ENCODE assay signal across 8 cellular contexts in the genomic region with DNA sequence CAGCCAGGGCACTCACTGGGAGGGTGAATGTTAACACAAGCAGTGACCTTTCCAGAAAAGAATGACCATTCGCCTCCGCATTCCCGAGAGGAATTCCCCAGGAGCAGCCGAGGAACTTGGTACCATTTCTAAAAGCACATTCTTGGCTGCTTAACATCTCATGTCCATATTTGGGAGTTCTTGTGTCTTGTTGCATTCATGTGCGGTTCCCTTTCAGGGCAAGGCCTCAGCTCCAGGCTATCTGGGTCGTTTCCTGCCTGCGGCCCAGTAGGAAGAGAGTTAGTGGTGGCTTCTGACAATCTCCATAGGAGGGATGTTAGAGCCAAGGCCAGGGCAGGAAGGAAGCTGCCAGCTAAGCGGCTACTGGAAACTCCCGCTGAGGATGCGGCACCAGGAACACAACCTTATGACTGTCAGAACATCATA. TPM values are rescaled to one million over a fixed set of nuclear protein-coding genes. Genes with fewer than 3 reads are reported as not detected.
DNase-seq lines count a peak whose midpoint lies in the region; ATAC-seq and TF ChIP-seq lines count a peak whose summit lies in the region.

No MANE protein-coding gene starts in this region.

- peaks cover 31% of the 10 kb centered on the region for H3K4me1 Mint-ChIP-seq in osteocyte (ENCODE audit: unreplicated experiment)
- peaks cover 23% of the 10 kb centered on the region for H3K4me1 Mint-ChIP-seq in activated CD4-positive, alpha-beta T cell treated with anti-CD3 and anti-CD28 coated beads, Interleukin-2, amount 10 ng/mL, durations not matched to agents 24 days and 14 days
- H3K4me1 Mint-ChIP-seq in activated CD8-positive, alpha-beta T cell treated with anti-CD3 and anti-CD28 coated beads, Interleukin-2, amount 10 ng/mL, durations not matched to agents 7 days and 5 days (ENCODE audit: low read depth) = peaks cover 42% of the 10 kb centered on the region

- no peak for ATAC-seq in HG03159 (IDR thresholded peaks at IDR 0.05; ENCODE audit: unreplicated experiment)
- no peak for ATAC-seq in activated CD8-positive, alpha-beta T cell treated with anti-CD3 and anti-CD28 coated beads, Interleukin-2, amount 10 ng/mL, durations not matched to agents 7 days and 5 days

- peak overlapping the region; percentile 81 for H3K27ac Mint-ChIP-seq in osteocyte (ENCODE audit: unreplicated experiment)
- no peak overlapping the region for H3K27ac Mint-ChIP-seq in activated CD4-positive, alpha-beta T cell treated with anti-CD3 and anti-CD28 coated beads, Interleukin-2, amount 10 ng/mL, durations not matched to agents 24 days and 14 days
- no peak overlapping the region for H3K27ac Mint-ChIP-seq in activated CD8-positive, alpha-beta T cell treated with anti-CD3 and anti-CD28 coated beads, Interleukin-2, amount 10 ng/mL, durations not matched to agents 7 days and 5 days

- H3K36me3 Mint-ChIP-seq in osteocyte (ENCODE audit: unreplicated experiment) = peaks cover 2% of the 10 kb centered on the region
- H3K36me3 Mint-ChIP-seq in activated CD4-positive, alpha-beta T cell treated with anti-CD3 and anti-CD28 coated beads, Interleukin-2, amount 10 ng/mL, durations not matched to agents 24 days and 14 days (ENCODE audit: low read depth) = peaks cover 59% of the 10 kb centered on the region
- peaks cover 64% of the 10 kb centered on the region for H3K36me3 Mint-ChIP-seq in activated CD8-positive, alpha-beta T cell treated with anti-CD3 and anti-CD28 coated beads, Interleukin-2, amount 10 ng/mL, durations not matched to agents 7 days and 5 days (ENCODE audit: low read depth)

- H3K4me3 Mint-ChIP-seq in osteocyte (ENCODE audit: unreplicated experiment) = peak overlapping the region; percentile 17
- no peak overlapping the region for H3K4me3 Mint-ChIP-seq in activated CD4-positive, alpha-beta T cell treated with anti-CD3 and anti-CD28 coated beads, Interleukin-2, amount 10 ng/mL, durations not matched to agents 24 days and 14 days
- no peak overlapping the region for H3K4me3 Mint-ChIP-seq in activated CD8-positive, alpha-beta T cell treated with anti-CD3 and anti-CD28 coated beads, Interleukin-2, amount 10 ng/mL, durations not matched to agents 7 days and 5 days

- no peaks in the 10 kb centered on the region for H3K27me3 Mint-ChIP-seq in osteocyte (ENCODE audit: unreplicated experiment)
- no peaks in the 10 kb centered on the region for H3K27me3 Mint-ChIP-seq in activated CD4-positive, alpha-beta T cell treated with anti-CD3 and anti-CD28 coated beads, Interleukin-2, amount 10 ng/mL, durations not matched to agents 24 days and 14 days
- no peaks in the 10 kb centered on the region for H3K27me3 Mint-ChIP-seq in activated CD8-positive, alpha-beta T cell treated with anti-CD3 and anti-CD28 coated beads, Interleukin-2, amount 10 ng/mL, durations not matched to agents 7 days and 5 days (ENCODE audit: low read depth)

- DNase-seq in COLO829 (ENCODE audit: low spot score) = peak; percentile 86
- DNase-seq in SW 1271 (lab: John Stamatoyannopoulos, UW) = peak; percentile 81 to 95
- peak; percentile 93 for DNase-seq in fibroblast of villous mesenchyme (ENCODE audit: low read depth)
- DNase-seq in osteocyte (ENCODE audit: extremely low spot score, unreplicated experiment) = no peak
- no peak for DNase-seq in activated CD4-positive, alpha-beta T cell treated with anti-CD3 and anti-CD28 coated beads, Interleukin-2, amount 10 ng/mL, durations not matched to agents 24 days and 14 days
- no peak for DNase-seq in activated CD8-positive, alpha-beta T cell treated with anti-CD3 and anti-CD28 coated beads, Interleukin-2, amount 10 ng/mL, durations not matched to agents 7 days and 5 days
- DNase-seq in GM20000 (ENCODE audit: low spot score) = no peak

- intact Hi-C loops in activated CD4-positive, alpha-beta T cell treated with anti-CD3 and anti-CD28 coated beads, Interleukin-2, amount 10 ng/mL, durations not matched to agents 24 days and 14 days (cut with micrococcal nuclease) = no loop called here

- no peak overlapping the region for H3K4me3 ChIP-seq in fibroblast of villous mesenchyme (ENCODE audit: low read depth, low read length)

- H3K9me3 Mint-ChIP-seq in osteocyte (ENCODE audit: unreplicated experiment) = peaks cover 4% of the 10 kb centered on the region
- H3K9me3 Mint-ChIP-seq in activated CD4-positive, alpha-beta T cell treated with anti-CD3 and anti-CD28 coated beads, Interleukin-2, amount 10 ng/mL, durations not matched to agents 24 days and 14 days = peaks cover 5% of the 10 kb centered on the region
- peaks cover 12% of the 10 kb centered on the region for H3K9me3 Mint-ChIP-seq in activated CD8-positive, alpha-beta T cell treated with anti-CD3 and anti-CD28 coated beads, Interleukin-2, amount 10 ng/mL, durations not matched to agents 7 days and 5 days (ENCODE audit: insufficient read depth)

- TF ChIP-seq CTCF in fibroblast of villous mesenchyme (IDR thresholded peaks at IDR 0.05; ENCODE audit: insufficient read depth, low read depth, low read length) (no peak), osteocyte (IDR thresholded peaks at IDR 0.05) (no peak), GM20000 (IDR thresholded peaks at IDR 0.05; ENCODE audit: extremely low read depth, missing control alignments) (no peak)

- POLR2A ChIA-PET in activated CD8-positive, alpha-beta T cell treated with anti-CD3 and anti-CD28 coated beads, Interleukin-2, amount 10 ng/mL, durations not matched to agents 7 days and 5 days (lab: Charles Lee) = interaction anchor here (0.9 to 2.7 kb wide), 5 partner anchors 8 to 21 kb away, joined by 3 to 11 read pairs (median 3); no protein-coding TSS in a partner anchor

- CTCF ChIA-PET in activated CD8-positive, alpha-beta T cell treated with anti-CD3 and anti-CD28 coated beads, Interleukin-2, amount 10 ng/mL, durations not matched to agents 7 days and 5 days (lab: Charles Lee) = interaction anchor here (1.1 to 1.5 kb wide), 2 partner anchors 12 to 21 kb away, joined by 4 to 6 read pairs; no protein-coding TSS in a partner anchor

RNA-seq across cellular contexts. Expression of gene MEAK7, which starts 27.9 kb away (rescaled TPM):
- total RNA-seq in fibroblast of villous mesenchyme (23.5 and 27.2 TPM in 2 replicates), osteocyte (26.2 and 28.1 TPM in 2 replicates)
- 11.7 and 12.5 TPM in 2 replicates for total RNA-seq in activated CD4-positive, alpha-beta T cell treated with anti-CD3 and anti-CD28 coated beads, Interleukin-2, amount 10 ng/mL, durations not matched to agents 24 days and 14 days
- 10 to 100 TPM; 62.3 to 72.4 TPM for total RNA-seq in activated CD8-positive, alpha-beta T cell treated with anti-CD3 and anti-CD28 coated beads, Interleukin-2, amount 10 ng/mL, durations not matched to agents 7 days and 5 days

Comparison
In these comparisons a context has a peak if more than half of its experiments do, and no peak if none do; other contexts are left out.
1. DNase-seq: peak in COLO829 (single experiment), SW 1271 (2 of 2) and fibroblast of villous mesenchyme (single experiment); none in osteocyte (single experiment), activated CD4-positive, alpha-beta T cell treated with anti-CD3 and anti-CD28 coated beads, Interleukin-2, amount 10 ng/mL, durations not matched to agents 24 days and 14 days (single experiment), activated CD8-positive, alpha-beta T cell treated with anti-CD3 and anti-CD28 coated beads, Interleukin-2, amount 10 ng/mL, durations not matched to agents 7 days and 5 days (single experiment) and GM20000 (single experiment).